Comparison of ENCODE assay signal across 20 cellular contexts in genomic region chr10:53537508-53537907, GRCh38.
DNase-seq lines count a peak whose midpoint lies in the region; ATAC-seq and TF ChIP-seq lines count a peak whose summit lies in the region.
"Had no signal": no experiment of that assay in that cellular context is flagged by ENCODE, and none has a peak within 500 bp of the region (broad histone marks: within the 10 kb centered on the region; RNA-seq: fewer than 3 reads in every experiment).

No MANE protein-coding gene starts in this region.

- H3K9ac ChIP-seq in smooth muscle cell (ENCODE audit: low read depth), result no peak overlapping the region

- no peaks in the 10 kb centered on the region for H3K4me1 Mint-ChIP-seq in CD4-positive, alpha-beta T cell (ENCODE audit: low read depth)
- H3K4me1 Mint-ChIP-seq: CD4-positive, CD25-positive, alpha-beta regulatory T cell had no signal

- H3K27me3 Mint-ChIP-seq in CD4-positive, alpha-beta T cell, result no peaks in the 10 kb centered on the region
- H3K27me3 Mint-ChIP-seq: CD4-positive, CD25-positive, alpha-beta regulatory T cell had no signal

- H4K20me1 ChIP-seq in hepatocyte (ENCODE audit: insufficient read depth, poor library complexity, severe bottlenecking) (no peaks in the 10 kb centered on the region), smooth muscle cell (ENCODE audit: low read depth) (no peaks in the 10 kb centered on the region)

- CTCF ChIA-PET in CD4-positive, alpha-beta T cell (lab: Charles Lee), result no interaction called here

- H2AFZ ChIP-seq in hepatocyte (peak overlapping the region; percentile 13), smooth muscle cell (ENCODE audit: low read depth) (peak overlapping the region; percentile 58)

- H3K36me3 Mint-ChIP-seq in CD4-positive, alpha-beta T cell (ENCODE audit: low read depth), result no peaks in the 10 kb centered on the region
- H3K36me3 Mint-ChIP-seq: CD4-positive, CD25-positive, alpha-beta regulatory T cell had no signal

- no peaks in the 10 kb centered on the region for H3K9me3 ChIP-seq in MG63
- no peaks in the 10 kb centered on the region for H3K9me3 ChIP-seq in RWPE2 (ENCODE audit: severe bottlenecking)
- no peaks in the 10 kb centered on the region for H3K9me3 ChIP-seq in hepatocyte (ENCODE audit: low read depth)
- H3K9me3 ChIP-seq in smooth muscle cell (replicated peaks; ENCODE audit: low read depth), result no peaks in the 10 kb centered on the region
- no peaks in the 10 kb centered on the region for H3K9me3 ChIP-seq in effector memory CD4-positive, alpha-beta T cell (ENCODE audit: control insufficient read depth, low read length)
- H3K9me3 ChIP-seq in CD4-positive, alpha-beta T cell (ENCODE audit: control insufficient read depth, low read length), result peaks cover 3% of the 10 kb centered on the region
- H3K9me3 ChIP-seq in upper lobe of left lung, result no peaks in the 10 kb centered on the region
- H3K9me3 ChIP-seq: Caco-2, SJCRH30 had no signal

- TF ChIP-seq CTCF in RWPE2 (IDR thresholded peaks at IDR 0.05; ENCODE audit: poor library complexity, severe bottlenecking), result no peak
- TF ChIP-seq CTCF in hepatocyte (IDR thresholded peaks at IDR 0.05; ENCODE audit: poor library complexity), result no peak
- no peak for TF ChIP-seq CTCF in smooth muscle cell (IDR thresholded peaks at IDR 0.05; ENCODE audit: borderline replicate concordance, insufficient read depth, poor library complexity, severe bottlenecking)
- TF ChIP-seq CTCF in CD4-positive, alpha-beta T cell (IDR thresholded peaks at IDR 0.05), result no peak
- no peak for TF ChIP-seq CTCF in upper lobe of left lung (IDR thresholded peaks at IDR 0.05)

- TF ChIP-seq EP300 in upper lobe of left lung (IDR thresholded peaks at IDR 0.05), result no peak

- 0 out of 3 replicates have a peak, but pooled peaks have one; percentile 35 for ATAC-seq in RWPE2 (ENCODE audit: low read depth)
- no peak for ATAC-seq in CD4-positive, alpha-beta T cell (ENCODE audit: poor library complexity)
- ATAC-seq in upper lobe of left lung (ENCODE audit: low FRiP score in 2 of 2), result no peak
- ATAC-seq: K562, Panc1 had no signal

- no peak overlapping the region for H3K27ac ChIP-seq in RWPE2 (ENCODE audit: poor library complexity, severe bottlenecking)
- peak overlapping the region; percentile 2 for H3K27ac ChIP-seq in hepatocyte
- H3K27ac ChIP-seq in smooth muscle cell (ENCODE audit: low read depth), result no peak overlapping the region
- no peak overlapping the region for H3K27ac ChIP-seq in effector memory CD4-positive, alpha-beta T cell (ENCODE audit: insufficient read depth, low read length, poor library complexity, severe bottlenecking)
- no peak overlapping the region for H3K27ac ChIP-seq in CD4-positive, alpha-beta T cell (ENCODE audit: low read depth, low read length)
- H3K27ac ChIP-seq in upper lobe of left lung, result no peak overlapping the region
- H3K27ac ChIP-seq: SJCRH30 had no signal

- no peak for TF ChIP-seq POLR2A in upper lobe of left lung (IDR thresholded peaks at IDR 0.05)

- H3K27me3 ChIP-seq in MG63 (no peaks in the 10 kb centered on the region), RWPE2 (ENCODE audit: insufficient read depth, poor library complexity, severe bottlenecking) (no peaks in the 10 kb centered on the region), hepatocyte (no peaks in the 10 kb centered on the region), smooth muscle cell (ENCODE audit: low read depth) (no peaks in the 10 kb centered on the region), upper lobe of left lung (no peaks in the 10 kb centered on the region)
- H3K27me3 ChIP-seq in effector memory CD4-positive, alpha-beta T cell (replicated peaks; ENCODE audit: control insufficient read depth, insufficient read depth, low read length, poor library complexity, severe bottlenecking), result no peaks in the 10 kb centered on the region
- no peaks in the 10 kb centered on the region for H3K27me3 ChIP-seq in CD4-positive, alpha-beta T cell (ENCODE audit: control insufficient read depth, insufficient read depth, low read length)
- H3K27me3 ChIP-seq: SJCRH30 had no signal

- H3K9me3 Mint-ChIP-seq in CD4-positive, alpha-beta T cell, result peaks cover 2% of the 10 kb centered on the region

- intact Hi-C loops in CD4-positive, alpha-beta T cell (cut with DNase I, micrococcal nuclease), result no loop called here

- H3K4me2 ChIP-seq in hepatocyte (no peak overlapping the region), smooth muscle cell (no peak overlapping the region)

- POLR2A ChIA-PET in CD4-positive, alpha-beta T cell (lab: Charles Lee), result no interaction called here

- H3K36me3 ChIP-seq in MG63 (no peaks in the 10 kb centered on the region), RWPE2 (ENCODE audit: low read depth) (no peaks in the 10 kb centered on the region), hepatocyte (replicated peaks; ENCODE audit: insufficient read depth, low read depth) (no peaks in the 10 kb centered on the region), smooth muscle cell (ENCODE audit: low read depth) (no peaks in the 10 kb centered on the region), upper lobe of left lung (no peaks in the 10 kb centered on the region)
- no peaks in the 10 kb centered on the region for H3K36me3 ChIP-seq in effector memory CD4-positive, alpha-beta T cell (ENCODE audit: control insufficient read depth, insufficient read depth, low read length)
- H3K36me3 ChIP-seq: SJCRH30 had no signal

- H3K79me2 ChIP-seq in hepatocyte (no peaks in the 10 kb centered on the region), smooth muscle cell (ENCODE audit: low read depth) (no peaks in the 10 kb centered on the region)

- H3F3A ChIP-seq in smooth muscle cell (ENCODE audit: low read depth), result no peaks in the 10 kb centered on the region

- H3K4me3 ChIP-seq in MG63, result no peak overlapping the region
- no peak overlapping the region for H3K4me3 ChIP-seq in RWPE2 (ENCODE audit: severe bottlenecking)
- H3K4me3 ChIP-seq in hepatocyte, result no peak overlapping the region
- no peak overlapping the region for H3K4me3 ChIP-seq in smooth muscle cell
- H3K4me3 ChIP-seq in effector memory CD4-positive, alpha-beta T cell (ENCODE audit: insufficient read depth, low read depth, low read length, poor library complexity, severe bottlenecking), result no peak overlapping the region
- H3K4me3 ChIP-seq in upper lobe of left lung, result no peak overlapping the region
- H3K4me3 ChIP-seq: K562, SJCRH30 had no signal

- H3K27ac Mint-ChIP-seq in CD4-positive, alpha-beta T cell, result no peak overlapping the region
- H3K27ac Mint-ChIP-seq: CD4-positive, CD25-positive, alpha-beta regulatory T cell had no signal

- DNase-seq in MG63, result peak; percentile 4
- DNase-seq in RWPE2 (ENCODE audit: low spot score), result no peak
- peak; percentile 16 for DNase-seq in hepatocyte (ENCODE audit: low spot score)
- no peak for DNase-seq in smooth muscle cell (lab: John Stamatoyannopoulos, UW; ENCODE audit: unreplicated experiment)
- DNase-seq in effector memory CD4-positive, alpha-beta T cell, result no peak
- no peak for DNase-seq in CD4-positive, alpha-beta T cell
- DNase-seq in upper lobe of left lung, result no peak
- DNase-seq: CD4-positive, CD25-positive, alpha-beta regulatory T cell; DMS 273 treated with DMSO at 0.1 percent for 48 hours; DMS79 treated with DMSO at 0.1 percent for 48 hours; NCI-H1092; NCI-H1436; NCI-H187 treated with DMSO at 0.1 percent for 48 hours; NCI-H2107; NCI-H510A; NCI-H748 treated with DMSO at 0.1 percent for 48 hours; SJCRH30 had no signal

- H3K9me2 ChIP-seq in hepatocyte (replicated peaks; ENCODE audit: insufficient read depth), result no peaks in the 10 kb centered on the region

- peaks cover 5% of the 10 kb centered on the region for H3K4me1 ChIP-seq in RWPE2 (ENCODE audit: insufficient read depth, poor library complexity, severe bottlenecking)
- no peaks in the 10 kb centered on the region for H3K4me1 ChIP-seq in hepatocyte (ENCODE audit: insufficient read depth)
- H3K4me1 ChIP-seq in smooth muscle cell (ENCODE audit: low read depth), result no peaks in the 10 kb centered on the region
- no peaks in the 10 kb centered on the region for H3K4me1 ChIP-seq in effector memory CD4-positive, alpha-beta T cell (ENCODE audit: control insufficient read depth, insufficient read depth, low read length, poor library complexity, severe bottlenecking)
- no peaks in the 10 kb centered on the region for H3K4me1 ChIP-seq in upper lobe of left lung
- H3K4me1 ChIP-seq: SJCRH30 had no signal

- H3K4me3 Mint-ChIP-seq in CD4-positive, alpha-beta T cell, result no peak overlapping the region
- H3K4me3 Mint-ChIP-seq: CD4-positive, CD25-positive, alpha-beta regulatory T cell had no signal

Comparison
In these comparisons a context has a peak if more than half of its experiments do, and no peak if none do; other contexts are left out.
1. DNase-seq: peak in MG63 (single experiment) and hepatocyte (single experiment); none in RWPE2 (single experiment), smooth muscle cell (single experiment), effector memory CD4-positive, alpha-beta T cell (0 of 3), CD4-positive, alpha-beta T cell (0 of 10) and upper lobe of left lung (0 of 2).